Comparison of ENCODE assay signal across 20 cellular contexts in genomic region chr10:96913910-96914309, GRCh38.
DNase-seq lines count a peak whose midpoint lies in the region; ATAC-seq, FAIRE-seq and TF ChIP-seq lines count a peak whose summit lies in the region.
"Had no signal": no experiment of that assay in that cellular context is flagged by ENCODE, and none has a peak within 500 bp of the region (broad histone marks: within the 10 kb centered on the region; RNA-seq: fewer than 3 reads in every experiment).

No MANE protein-coding gene starts in this region.

- peak overlapping the region; percentile 11 for H3K27ac Mint-ChIP-seq in activated CD4-positive, alpha-beta memory T cell treated with anti-CD3 and anti-CD28 coated beads, Interleukin-2, amount 10 ng/mL, durations not matched to agents 7 days and 5 days
- H3K27ac Mint-ChIP-seq in activated CD4-positive, alpha-beta memory T cell treated with anti-CD3 and anti-CD28 coated beads for 36 hours = no peak overlapping the region
- H3K27ac Mint-ChIP-seq: CD14-positive monocyte, IgD-negative memory B cell had no signal

- H3K4me1 Mint-ChIP-seq in activated CD4-positive, alpha-beta memory T cell treated with anti-CD3 and anti-CD28 coated beads, Interleukin-2, amount 10 ng/mL, durations not matched to agents 7 days and 5 days = peaks cover 9% of the 10 kb centered on the region
- peaks cover 30% of the 10 kb centered on the region for H3K4me1 Mint-ChIP-seq in activated CD4-positive, alpha-beta memory T cell treated with anti-CD3 and anti-CD28 coated beads for 36 hours (ENCODE audit: low read depth)

- intact Hi-C loops in activated CD4-positive, alpha-beta memory T cell treated with anti-CD3 and anti-CD28 coated beads for 36 hours (cut with micrococcal nuclease) = no loop called here
- intact Hi-C loops in HepG2 (cut with micrococcal nuclease; ENCODE audit: unreplicated experiment) (no loop called here), right lobe of liver (cut with DNase I) (no loop called here), psoas muscle (cut with DNase I) (loop anchor here (5.0 kb wide), 3 partner anchors 72 to 108 kb away; no protein-coding TSS in a partner anchor), left colon (cut with DNase I, micrococcal nuclease) (no loop called here)

- H3K9me3 Mint-ChIP-seq in activated CD4-positive, alpha-beta memory T cell treated with anti-CD3 and anti-CD28 coated beads, Interleukin-2, amount 10 ng/mL, durations not matched to agents 7 days and 5 days = no peaks in the 10 kb centered on the region
- H3K9me3 Mint-ChIP-seq in activated CD4-positive, alpha-beta memory T cell treated with anti-CD3 and anti-CD28 coated beads for 36 hours = no peaks in the 10 kb centered on the region
- H3K9me3 Mint-ChIP-seq: CD4-positive, alpha-beta memory T cell; IgD-negative memory B cell had no signal

- H3K27me3 Mint-ChIP-seq in activated CD4-positive, alpha-beta memory T cell treated with anti-CD3 and anti-CD28 coated beads, Interleukin-2, amount 10 ng/mL, durations not matched to agents 7 days and 5 days = no peaks in the 10 kb centered on the region
- no peaks in the 10 kb centered on the region for H3K27me3 Mint-ChIP-seq in activated CD4-positive, alpha-beta memory T cell treated with anti-CD3 and anti-CD28 coated beads for 36 hours
- H3K27me3 Mint-ChIP-seq: CD4-positive, alpha-beta memory T cell; IgD-negative memory B cell had no signal

- no peak overlapping the region for H3K27ac ChIP-seq in HepG2 (ENCODE audit: extremely low read length, insufficient read depth, low read length)
- no peak overlapping the region for H3K27ac ChIP-seq in right lobe of liver
- peak overlapping the region; percentile 31 for H3K27ac ChIP-seq in psoas muscle
- H3K27ac ChIP-seq: 22Rv1, BLaER1, GM23248, HL-60 had no signal

- no peak overlapping the region for H3K4me2 ChIP-seq in HepG2 (ENCODE audit: low read depth, low read length)
- H3K4me2 ChIP-seq: BLaER1 had no signal

- no peak overlapping the region for H3K4me3 Mint-ChIP-seq in activated CD4-positive, alpha-beta memory T cell treated with anti-CD3 and anti-CD28 coated beads, Interleukin-2, amount 10 ng/mL, durations not matched to agents 7 days and 5 days
- no peak overlapping the region for H3K4me3 Mint-ChIP-seq in activated CD4-positive, alpha-beta memory T cell treated with anti-CD3 and anti-CD28 coated beads for 36 hours
- H3K4me3 Mint-ChIP-seq: CD14-positive monocyte, IgD-negative memory B cell had no signal

- peaks cover 26% of the 10 kb centered on the region for H3K79me2 ChIP-seq in HepG2 (ENCODE audit: insufficient read depth, low read length)

- TF ChIP-seq CTCF in HepG2 (CRISPR knock-in tag; IDR thresholded peaks at IDR 0.05) (no peak), right lobe of liver (IDR thresholded peaks at IDR 0.05) (no peak), psoas muscle (IDR thresholded peaks at IDR 0.05) (no peak)

- TF ChIP-seq POLR2A in HepG2 (IDR thresholded peaks at IDR 0.05; ENCODE audit: insufficient read depth in 1 of 2, low read depth in 2 of 2, low read length in 2 of 2) (no peak), right lobe of liver (IDR thresholded peaks at IDR 0.05) (no peak)

- H3K9ac ChIP-seq in HepG2 (ENCODE audit: insufficient read depth, low read depth, low read length) = no peak overlapping the region
- H3K9ac ChIP-seq: BLaER1, GM23248 had no signal

- CTCF ChIA-PET in activated CD4-positive, alpha-beta memory T cell treated with anti-CD3 and anti-CD28 coated beads, Interleukin-2, amount 10 ng/mL, durations not matched to agents 7 days and 5 days (lab: Charles Lee) = interaction anchor here (1.3 to 1.6 kb wide), 2 partner anchors 111 to 123 kb away, joined by 4 to 7 read pairs; no protein-coding TSS in a partner anchor
- CTCF ChIA-PET in activated CD4-positive, alpha-beta memory T cell treated with anti-CD3 and anti-CD28 coated beads for 36 hours (lab: Charles Lee) = interaction anchor here (0.7 to 2.5 kb wide), 3 partner anchors 97 to 123 kb away, joined by 5 to 9 read pairs (median 5); no protein-coding TSS in a partner anchor
- CTCF ChIA-PET in HepG2 (lab: Yijun Ruan, JAX; ENCODE audit: low intra/inter-chr PET ratio, low total read pairs) = no interaction called here

- ATAC-seq in HepG2 (no peak), right lobe of liver (no peak), psoas muscle (no peak), left colon (no peak)

- in situ Hi-C loops in HepG2 (cut with HindIII; ENCODE audit: extremely low pct_ligation_motif_present, low pct_unique_long_range_greater_than_20kb) = no loop called here

- H3K36me3 ChIP-seq in HepG2 (replicated peaks in 1 of 2; ENCODE audit: control insufficient read depth in 1 of 2, insufficient read depth in 2 of 2, low read length in 2 of 2) (peaks cover 5 to 30% of the 10 kb centered on the region in 2 experiments; a peak in 4 of 5 replicates), right lobe of liver (no peaks in the 10 kb centered on the region), psoas muscle (ENCODE audit: insufficient read depth in 1 of 2, low read depth in 1 of 2) (peaks cover 0 to 2% of the 10 kb centered on the region in 2 donors)
- H3K36me3 ChIP-seq: HAP-1 had no signal

- peaks cover 13% of the 10 kb centered on the region for H3K36me3 Mint-ChIP-seq in activated CD4-positive, alpha-beta memory T cell treated with anti-CD3 and anti-CD28 coated beads, Interleukin-2, amount 10 ng/mL, durations not matched to agents 7 days and 5 days (ENCODE audit: low read depth)
- peaks cover 20% of the 10 kb centered on the region for H3K36me3 Mint-ChIP-seq in activated CD4-positive, alpha-beta memory T cell treated with anti-CD3 and anti-CD28 coated beads for 36 hours

- H3K4me3 ChIP-seq in HepG2 (replicated peaks in 1 of 3; ENCODE audit: insufficient read depth in 1 of 3, low read depth in 2 of 3, low read length in 3 of 3) = no peak overlapping the region
- H3K4me3 ChIP-seq in right lobe of liver = no peak overlapping the region
- H3K4me3 ChIP-seq in psoas muscle = no peak overlapping the region
- H3K4me3 ChIP-seq: BLaER1, GM23248, HAP-1 had no signal

- TF ChIP-seq EP300 in HepG2 (IDR thresholded peaks at IDR 0.05; ENCODE audit: low read depth in 2 of 2, low read length in 2 of 2) (no peak), HepG2 (CRISPR knock-in tag; IDR thresholded peaks at IDR 0.05; ENCODE audit: borderline replicate concordance) (no peak)

- H3K27me3 ChIP-seq in HepG2 (ENCODE audit: control insufficient read depth in 1 of 2, insufficient read depth in 2 of 2, low read length in 2 of 2) = no peaks in the 10 kb centered on the region
- no peaks in the 10 kb centered on the region for H3K27me3 ChIP-seq in right lobe of liver
- H3K27me3 ChIP-seq in psoas muscle (ENCODE audit: insufficient read depth in 3 of 3, low read length in 2 of 3) = no peaks in the 10 kb centered on the region
- H3K27me3 ChIP-seq: BLaER1 had no signal

- POLR2A ChIA-PET in activated CD4-positive, alpha-beta memory T cell treated with anti-CD3 and anti-CD28 coated beads, Interleukin-2, amount 10 ng/mL, durations not matched to agents 7 days and 5 days (lab: Charles Lee) = no interaction called here
- POLR2A ChIA-PET in activated CD4-positive, alpha-beta memory T cell treated with anti-CD3 and anti-CD28 coated beads for 36 hours (lab: Charles Lee) = no interaction called here
- POLR2A ChIA-PET in HepG2 (lab: Yijun Ruan, JAX) = no interaction called here

- no TSS peak for BruUV-seq in HepG2 (replicated peaks; lab: Mats Ljungman, UMichigan)

- DNase-seq in activated CD4-positive, alpha-beta memory T cell treated with anti-CD3 and anti-CD28 coated beads, Interleukin-2, amount 10 ng/mL, durations not matched to agents 7 days and 5 days = no peak
- DNase-seq in activated CD4-positive, alpha-beta memory T cell treated with anti-CD3 and anti-CD28 coated beads for 36 hours = no peak
- no peak for DNase-seq in HepG2 (ENCODE audit: low spot score)
- DNase-seq in right lobe of liver = no peak
- DNase-seq in psoas muscle = no peak
- no peak for DNase-seq in NCI-H2171 treated with DMSO at 0.1 percent for 48 hours (lab: John Stamatoyannopoulos, UW)
- DNase-seq in left colon = no peak
- DNase-seq: CD4-positive, alpha-beta memory T cell; DMS153; DMS79; GDM1; GM23248 had no signal

- peaks cover 6% of the 10 kb centered on the region for H4K20me1 ChIP-seq in HepG2 (ENCODE audit: insufficient read depth, low read length)

- no peak overlapping the region for H2AFZ ChIP-seq in HepG2 (ENCODE audit: low read length)
- H2AFZ ChIP-seq: GM23248 had no signal

- 95% methylated on average over 5 of the region's 5 CpGs for WGBS in HepG2 (ENCODE audit: low lambda C conversion rate)
- 95% methylated on average over 4 of the region's 5 CpGs for WGBS in right lobe of liver (ENCODE audit: insufficient coverage, low coverage, low lambda C conversion rate, missing lambda C conversion rate)
- WGBS in psoas muscle, 3 donors = 76 to 87% (median 80%) methylated on average over 5 of the region's 5 CpGs

- FAIRE-seq in HepG2 (lab: Jason Lieb, UNC) = no peak
- FAIRE-seq: GM12892, GM18507 had no signal

- H3K4me1 ChIP-seq in HepG2 (ENCODE audit: insufficient read depth, low read length) = peaks cover 23% of the 10 kb centered on the region
- peaks cover 0 to 4% (median 1%) of the 10 kb centered on the region in 4 donors for H3K4me1 ChIP-seq in right lobe of liver
- peaks cover 53% of the 10 kb centered on the region for H3K4me1 ChIP-seq in psoas muscle

- no peaks in the 10 kb centered on the region for H3K9me3 ChIP-seq in HepG2 (ENCODE audit: low read length)
- no peaks in the 10 kb centered on the region for H3K9me3 ChIP-seq in right lobe of liver
- no peaks in the 10 kb centered on the region for H3K9me3 ChIP-seq in psoas muscle
- H3K9me3 ChIP-seq: HAP-1 had no signal

- no peak for TF ChIP-seq RAD21 in HepG2 (CRISPR knock-in tag; IDR thresholded peaks at IDR 0.05)

TF ChIP-seq in HepG2, 621 proteins besides CTCF, POLR2A, EP300 and RAD21:
- TF ChIP-seq MAFK (conservative IDR thresholded peaks at IDR 0.05 in 1 of 2, IDR thresholded peaks at IDR 0.05 in 1 of 2; ENCODE audit: low read length in 2 of 2) (peak; percentile 83 to 86), UBTF (CRISPR knock-in tag; IDR thresholded peaks at IDR 0.05) (no peak), MAFF (IDR thresholded peaks at IDR 0.05; ENCODE audit: low read depth, low read length) (peak; percentile 81)

Comparison
In these comparisons a context has a peak if more than half of its experiments do, and no peak if none do; other contexts are left out.
1. intact Hi-C loops: an anchor here in psoas muscle (5.0 kb wide); none called in activated CD4-positive, alpha-beta memory T cell treated with anti-CD3 and anti-CD28 coated beads for 36 hours, HepG2, right lobe of liver and left colon.